2 cellular contexts compared by ENCODE assay signal in genomic region chr12:45084248-45084647, GRCh38.
ATAC-seq and TF ChIP-seq lines count a peak whose summit lies in the region.
"Not testable (repeated sequence)": the region's sequence is repeated elsewhere in the genome, so short reads cannot be mapped to it uniquely, and the experiment has no call there.

No MANE protein-coding gene starts in this region.

- CTCF ChIA-PET in HEK293 (lab: Yijun Ruan, JAX), result not testable (repeated sequence)

- TF ChIP-seq CTCF in HEK293 (tag by site-specific recombination; IDR thresholded peaks at IDR 0.05), result not testable (repeated sequence)

- not testable (repeated sequence) for H3K36me3 ChIP-seq in HEK293 (ENCODE audit: control insufficient read depth in 2 of 2, insufficient read depth in 1 of 2, low read length in 2 of 2)

- H3K4me1 ChIP-seq in HEK293 (ENCODE audit: control insufficient read depth, insufficient read depth, low read length), result not testable (repeated sequence)

- POLR2A ChIA-PET in HEK293 (lab: Yijun Ruan, JAX), result not testable (repeated sequence)

- H3K27ac ChIP-seq in HEK293 (ENCODE audit: extremely low read depth, low read depth, low read length), result not testable (repeated sequence)

- not testable (repeated sequence) for ATAC-seq in SK-N-SH treated with all-trans-retinoic acid at 6 μM for 48 hours

- not testable (repeated sequence) for H3K9me3 ChIP-seq in HEK293 (ENCODE audit: control insufficient read depth, insufficient read depth, low read depth, low read length)

- H3K4me3 ChIP-seq in HEK293 (ENCODE audit: low read depth, low read length), result not testable (repeated sequence)

TF ChIP-seq in HEK293, 187 proteins besides CTCF, POLR2A, EP300 and RAD21:
- peak; percentile 53 for TF ChIP-seq ZNF146 (tag by site-specific recombination; IDR thresholded peaks at IDR 0.05)

TF ChIP-seq in SK-N-SH treated with all-trans-retinoic acid at 6 μM for 48 hours, 23 proteins besides CTCF, POLR2A, EP300 and RAD21:
- TF ChIP-seq ZNF8 (CRISPR knock-in tag; IDR thresholded peaks at IDR 0.05), result peak; percentile 70
